7 cellular contexts compared by ENCODE assay signal in the genomic region with DNA sequence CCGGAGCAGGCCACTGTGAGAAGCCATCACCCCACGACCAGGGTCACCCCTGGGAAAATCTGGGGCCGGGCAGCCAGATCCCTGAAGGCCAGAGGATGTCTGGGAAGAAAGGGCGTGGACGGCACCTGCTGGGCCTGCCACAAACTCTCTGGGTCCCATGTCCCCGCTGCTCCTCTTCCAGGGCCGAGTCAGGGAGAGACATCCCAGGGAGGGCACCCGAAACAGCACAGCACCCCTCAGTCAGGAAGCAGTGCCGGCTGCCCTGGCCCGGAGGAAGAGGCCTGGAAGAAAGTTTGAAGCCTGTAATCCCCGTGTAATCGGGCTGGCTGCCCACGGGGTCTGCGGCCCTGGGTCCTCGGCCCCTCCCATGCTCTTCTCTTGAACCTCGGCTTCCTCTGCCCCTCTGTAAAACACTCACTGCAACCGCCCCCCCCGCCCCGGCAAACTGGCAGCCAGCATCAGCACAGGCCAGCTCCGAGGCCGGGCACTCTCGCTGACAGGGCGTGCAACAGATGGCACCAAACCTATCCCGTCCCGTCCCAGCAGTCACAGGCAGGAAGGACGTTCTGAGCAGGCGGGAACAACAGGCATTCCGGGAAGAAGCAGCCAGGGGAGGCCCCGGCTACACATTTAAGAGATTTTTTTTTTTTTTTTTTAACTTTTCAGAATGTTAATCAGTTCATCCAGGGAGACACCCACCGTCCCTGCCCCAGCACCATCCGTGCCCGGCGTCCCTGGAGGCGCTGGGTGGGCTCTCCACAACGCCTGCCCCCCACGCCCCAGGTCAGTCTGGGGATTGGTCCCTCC. TPM values are rescaled to one million over a fixed set of nuclear protein-coding genes. Genes with fewer than 3 reads are reported as not detected.
DNase-seq lines count a peak whose midpoint lies in the region; ATAC-seq lines count a peak whose summit lies in the region.

No MANE protein-coding gene starts in this region.

- no peak for ATAC-seq in HG03521 (IDR thresholded peaks at IDR 0.05; ENCODE audit: unreplicated experiment)

- no CpG with 5 or more reads among the region's 36 CpGs for WGBS in mesendoderm (ENCODE audit: extremely low coverage, insufficient coverage, low lambda C conversion rate)
- WGBS in urinary bladder: 15% methylated on average over 36 of the region's 36 CpGs

- H2BK15ac ChIP-seq in mesendoderm (replicated peaks; ENCODE audit: low read depth): no peak overlapping the region

- H2AK5ac ChIP-seq in mesendoderm (ENCODE audit: low read length): no peak overlapping the region

- H3K9me3 ChIP-seq in SJSA1 (replicated peaks) (0 out of 2 replicates have a peak, but pooled peaks cover 6% of the 10 kb centered on the region), endocrine pancreas (ENCODE audit: control insufficient read depth, low read length) (no peaks in the 10 kb centered on the region)

- peak overlapping the region; percentile 96 for H3K56ac ChIP-seq in mesendoderm (ENCODE audit: low read length)

- peaks cover 20% of the 10 kb centered on the region for H3K79me1 ChIP-seq in mesendoderm (ENCODE audit: low read length)

- H3K79me2 ChIP-seq in mesendoderm (ENCODE audit: control insufficient read depth, insufficient read depth, low read length): peaks cover 52% of the 10 kb centered on the region

- no peak overlapping the region for H2BK5ac ChIP-seq in mesendoderm (ENCODE audit: low read length)

- no peak overlapping the region for H2BK120ac ChIP-seq in mesendoderm (ENCODE audit: low read depth, low read length)

- H3K4me1 ChIP-seq in SJSA1 (replicated peaks) (peaks cover 64% of the 10 kb centered on the region), endocrine pancreas (ENCODE audit: control insufficient read depth, insufficient read depth, low read length) (no peaks in the 10 kb centered on the region), mesendoderm (ENCODE audit: control insufficient read depth, low read depth, low read length) (peaks cover 2% of the 10 kb centered on the region), urinary bladder (ENCODE audit: insufficient read depth) (no peaks in the 10 kb centered on the region)

- H3K4me3 ChIP-seq in SJSA1 (peak overlapping the region; percentile 53), endocrine pancreas (ENCODE audit: control insufficient read depth, insufficient read depth, low read length) (no peak overlapping the region), mesendoderm (ENCODE audit: low read length) (peak overlapping the region; percentile 86), urinary bladder (ENCODE audit: low read depth, low read length) (peak overlapping the region; percentile 97)

- H4K5ac ChIP-seq in mesendoderm (ENCODE audit: low read length): no peak overlapping the region

- H3K9ac ChIP-seq in endocrine pancreas (ENCODE audit: control insufficient read depth, insufficient read depth, low read length) (peak overlapping the region; percentile 65), mesendoderm (ENCODE audit: low read length) (peak overlapping the region; percentile 95)

- peaks cover 36% of the 10 kb centered on the region for H3K36me3 ChIP-seq in SJSA1
- H3K36me3 ChIP-seq in endocrine pancreas (ENCODE audit: control insufficient read depth, insufficient read depth, low read length): no peaks in the 10 kb centered on the region
- H3K36me3 ChIP-seq in mesendoderm (ENCODE audit: control insufficient read depth, insufficient read depth, low read length): no peaks in the 10 kb centered on the region
- no peaks in the 10 kb centered on the region for H3K36me3 ChIP-seq in urinary bladder (ENCODE audit: insufficient read depth)

- no peak overlapping the region for H3K23ac ChIP-seq in mesendoderm (ENCODE audit: low read length)

- peak overlapping the region; percentile 87 for H3K4me2 ChIP-seq in mesendoderm (ENCODE audit: low read length)

- H3K27ac ChIP-seq in SJSA1 (peak overlapping the region; percentile 59; the same call in 1 of the 2 replicates), mesendoderm (ENCODE audit: low read depth, low read length) (peak overlapping the region; percentile 39), urinary bladder (ENCODE audit: low read depth) (peak overlapping the region; percentile 66)

- no peak overlapping the region for H3K4ac ChIP-seq in mesendoderm (ENCODE audit: low read depth, low read length)

- DNase-seq in H4 (ENCODE audit: low spot score): peak; percentile 71
- peak; percentile 55 to 71 for DNase-seq in SJSA1 (ENCODE audit: low read depth in 1 of 2, low spot score in 2 of 2)
- peak; percentile 65 for DNase-seq in mesendoderm
- no peak for DNase-seq in NCI-H2107 treated with DMSO at 0.1 percent for 48 hours (lab: John Stamatoyannopoulos, UW; ENCODE audit: unreplicated experiment)

- H4K8ac ChIP-seq in mesendoderm (ENCODE audit: low read depth, low read length): no peak overlapping the region

- H3K27me3 ChIP-seq in SJSA1 (replicated peaks) (no peaks in the 10 kb centered on the region), endocrine pancreas (ENCODE audit: control insufficient read depth, insufficient read depth, low read length) (no peaks in the 10 kb centered on the region), mesendoderm (ENCODE audit: insufficient read depth, low read length, poor library complexity) (no peaks in the 10 kb centered on the region)

- peak overlapping the region; percentile 86 for H3K18ac ChIP-seq in mesendoderm (ENCODE audit: low read length)

RNA-seq across cellular contexts. Expression of a gene that starts 1.5 kb away (rescaled TPM):
- total RNA-seq in H4 (2014; rRNA removed; shearing (Covaris generic)): 8.6 and 14.8 TPM in 2 replicates
- 24.8 and 26.2 TPM in 2 replicates for total RNA-seq in SJSA1 (2014; rRNA removed; shearing (Covaris generic))
- polyA plus RNA-seq in mesendoderm (2013, experiment 1 of 2): 16.7 TPM
- polyA plus RNA-seq in mesendoderm (2013, experiment 2 of 2): 15.3 TPM
- total RNA-seq in urinary bladder: 7.6 TPM
- polyA plus RNA-seq in urinary bladder: 44.8 TPM

RNA-seq across cellular contexts. Expression of a gene that starts 33.0 kb away (rescaled TPM):
- total RNA-seq in H4 (2014; rRNA removed; shearing (Covaris generic)): 17.4 and 28.7 TPM in 2 replicates
- 61.6 and 70.1 TPM in 2 replicates for total RNA-seq in SJSA1 (2014; rRNA removed; shearing (Covaris generic))
- polyA plus RNA-seq in mesendoderm (2013, experiment 1 of 2): 33.8 TPM
- 34.4 TPM for polyA plus RNA-seq in mesendoderm (2013, experiment 2 of 2)
- total RNA-seq in urinary bladder: 31.7 TPM
- polyA plus RNA-seq in urinary bladder: 56.5 TPM
